Comparison of ENCODE assay signal across 18 cellular contexts in genomic region chr5:165157209-165157608, GRCh38.
"Had no signal": no experiment of that assay in that cellular context is flagged by ENCODE, and none has a peak within 500 bp of the region (broad histone marks: within the 10 kb centered on the region; RNA-seq: fewer than 3 reads in every experiment).

No MANE protein-coding gene starts in this region.

- H3K36me3 Mint-ChIP-seq: activated CD8-positive, alpha-beta memory T cell treated with anti-CD3 and anti-CD28 coated beads, Interleukin-2, amount 10 ng/mL, durations not matched to agents 7 days and 5 days; naive B cell; stimulated activated naive B cell treated with anti-CD40 and anti-IgM and Interleukin-4, amounts not matched to agents 10 μg/mL and 1 μg/mL and 100 μg/mL, for 72 hours had no signal

- H3K9me3 Mint-ChIP-seq: activated CD4-positive, alpha-beta T cell treated with anti-CD3 and anti-CD28 coated beads, Interleukin-2, amount 10 ng/mL, durations not matched to agents 7 days and 5 days; activated CD8-positive, alpha-beta T cell treated with anti-CD3 and anti-CD28 coated beads for 36 hours had no signal

- H3K4me3 Mint-ChIP-seq: activated CD4-positive, alpha-beta T cell treated with anti-CD3 and anti-CD28 coated beads, Interleukin-2, amount 10 ng/mL, durations not matched to agents 7 days and 5 days; activated CD8-positive, alpha-beta memory T cell treated with anti-CD3 and anti-CD28 coated beads, Interleukin-2, amount 10 ng/mL, durations not matched to agents 7 days and 5 days; activated CD8-positive, alpha-beta T cell treated with anti-CD3 and anti-CD28 coated beads for 36 hours; naive B cell; stimulated activated naive B cell treated with anti-CD40 and anti-IgM and Interleukin-4, amounts not matched to agents 10 μg/mL and 1 μg/mL and 100 μg/mL, for 72 hours had no signal

- H3K4me1 Mint-ChIP-seq: activated CD4-positive, alpha-beta T cell treated with anti-CD3 and anti-CD28 coated beads, Interleukin-2, amount 10 ng/mL, durations not matched to agents 7 days and 5 days; activated CD8-positive, alpha-beta memory T cell treated with anti-CD3 and anti-CD28 coated beads, Interleukin-2, amount 10 ng/mL, durations not matched to agents 7 days and 5 days had no signal

- DNase-seq: activated CD4-positive, alpha-beta T cell treated with anti-CD3 and anti-CD28 coated beads, Interleukin-2, amount 10 ng/mL, durations not matched to agents 7 days and 5 days; activated CD4-positive, CD25-positive, alpha-beta regulatory T cell treated with anti-CD3 and anti-CD28 coated beads, Interleukin-2, amount 50 U/mL, for 72 hours; activated CD8-positive, alpha-beta memory T cell treated with anti-CD3 and anti-CD28 coated beads, Interleukin-2, amount 10 ng/mL, durations not matched to agents 7 days and 5 days; activated CD8-positive, alpha-beta T cell treated with anti-CD3 and anti-CD28 coated beads for 36 hours; activated effector memory CD4-positive, alpha-beta T cell treated with anti-CD3 and anti-CD28 coated beads, Interleukin-2, amount 50 U/mL, for 16 hours; activated naive CD4-positive, alpha-beta T cell treated with anti-CD3 and anti-CD28 coated beads, Interleukin-2, amount 50 U/mL, for 16 hours; activated T-cell treated with anti-CD3 and anti-CD28 coated beads for 4 hours; kidney; left lung; naive B cell; nucleus accumbens; right lobe of liver; stimulated activated CD4-positive, alpha-beta T cell treated with anti-CD3 and anti-CD28 coated beads, Interleukin-15, amount 100 ng/mL, for 24 hours; stimulated activated naive B cell treated with anti-CD40 and anti-IgM and Interleukin-4, amounts not matched to agents 10 μg/mL and 1 μg/mL and 100 μg/mL, for 72 hours; testis; trophoblast cell; uterus; WERI-Rb-1 had no signal

- H3K27ac Mint-ChIP-seq: activated CD4-positive, alpha-beta T cell treated with anti-CD3 and anti-CD28 coated beads, Interleukin-2, amount 10 ng/mL, durations not matched to agents 7 days and 5 days; activated CD8-positive, alpha-beta memory T cell treated with anti-CD3 and anti-CD28 coated beads, Interleukin-2, amount 10 ng/mL, durations not matched to agents 7 days and 5 days; activated CD8-positive, alpha-beta T cell treated with anti-CD3 and anti-CD28 coated beads for 36 hours; stimulated activated naive B cell treated with anti-CD40 and anti-IgM and Interleukin-4, amounts not matched to agents 10 μg/mL and 1 μg/mL and 100 μg/mL, for 72 hours had no signal

- H3K27me3 Mint-ChIP-seq: activated CD4-positive, alpha-beta T cell treated with anti-CD3 and anti-CD28 coated beads, Interleukin-2, amount 10 ng/mL, durations not matched to agents 7 days and 5 days; activated CD8-positive, alpha-beta memory T cell treated with anti-CD3 and anti-CD28 coated beads, Interleukin-2, amount 10 ng/mL, durations not matched to agents 7 days and 5 days; activated CD8-positive, alpha-beta T cell treated with anti-CD3 and anti-CD28 coated beads for 36 hours; naive B cell; stimulated activated naive B cell treated with anti-CD40 and anti-IgM and Interleukin-4, amounts not matched to agents 10 μg/mL and 1 μg/mL and 100 μg/mL, for 72 hours had no signal
